1 cellular context compared by ENCODE assay signal in genomic region chr19:55526216-55527196, GRCh38.
TF ChIP-seq lines count a peak whose summit lies in the region.

No MANE protein-coding gene starts in this region.

TF ChIP-seq in HEK293, 187 proteins besides CTCF, POLR2A, EP300 and RAD21 (continued from another document and continues in another):
- TF ChIP-seq PRDM6 (tag by site-specific recombination; IDR thresholded peaks at IDR 0.05), result no peak
- no peak for TF ChIP-seq ZNF239 (tag by site-specific recombination; IDR thresholded peaks at IDR 0.05)
- no peak for TF ChIP-seq ZNF580 (tag by site-specific recombination; IDR thresholded peaks at IDR 0.05)
- no peak for TF ChIP-seq ZNF530 (tag by site-specific recombination; IDR thresholded peaks at IDR 0.05; ENCODE audit: low read depth)
- peak; percentile 53 for TF ChIP-seq ZNF366 (tag by site-specific recombination; conservative IDR thresholded peaks at IDR 0.05)
- TF ChIP-seq ZNF362 (tag by site-specific recombination; IDR thresholded peaks at IDR 0.05), result no peak
- TF ChIP-seq ZNF830 (tag by site-specific recombination; IDR thresholded peaks at IDR 0.05; ENCODE audit: low read depth), result no peak
- no peak for TF ChIP-seq ZNF76 (tag by site-specific recombination; IDR thresholded peaks at IDR 0.05; ENCODE audit: borderline replicate concordance, low read depth)
- TF ChIP-seq ZNF174 (tag by site-specific recombination; IDR thresholded peaks at IDR 0.05), result no peak
- TF ChIP-seq MEIS1 (CRISPR knock-in tag; IDR thresholded peaks at IDR 0.05; ENCODE audit: borderline replicate concordance), result no peak
- TF ChIP-seq ZBTB11 (tag by site-specific recombination; conservative IDR thresholded peaks at IDR 0.05; ENCODE audit: low read depth), result no peak
- no peak for TF ChIP-seq ZNF549 (tag by site-specific recombination; IDR thresholded peaks at IDR 0.05)
- TF ChIP-seq PRDM1 (tag by site-specific recombination; IDR thresholded peaks at IDR 0.05), result no peak
- no peak for TF ChIP-seq ZBTB49 (tag by site-specific recombination; IDR thresholded peaks at IDR 0.05; ENCODE audit: low read depth)
- no peak for TF ChIP-seq ZNF629 (tag by site-specific recombination; IDR thresholded peaks at IDR 0.05)
- TF ChIP-seq YY1 (tag by site-specific recombination; IDR thresholded peaks at IDR 0.05), result no peak
- no peak for TF ChIP-seq ZNF596 (tag by site-specific recombination; IDR thresholded peaks at IDR 0.05)
- TF ChIP-seq ZNF416 (tag by site-specific recombination; IDR thresholded peaks at IDR 0.05), result no peak
- TF ChIP-seq ZNF518A (tag by site-specific recombination; conservative IDR thresholded peaks at IDR 0.05; ENCODE audit: low read depth), result no peak
- peak; percentile 70 for TF ChIP-seq KLF17 (tag by site-specific recombination; IDR thresholded peaks at IDR 0.05)
- TF ChIP-seq ZNF26 (tag by site-specific recombination; IDR thresholded peaks at IDR 0.05), result no peak
- no peak for TF ChIP-seq REPIN1 (tag by site-specific recombination; IDR thresholded peaks at IDR 0.05; ENCODE audit: low read depth)
- no peak for TF ChIP-seq ZNF24 (tag by site-specific recombination; IDR thresholded peaks at IDR 0.05)
- TF ChIP-seq IKZF3 (tag by site-specific recombination; IDR thresholded peaks at IDR 0.05), result no peak
- no peak for TF ChIP-seq ZBTB6 (tag by site-specific recombination; IDR thresholded peaks at IDR 0.05)
- peak; percentile 31 for TF ChIP-seq ZBTB26 (tag by site-specific recombination; optimal IDR thresholded peaks at IDR 0.05)
- no peak for TF ChIP-seq ZNF561 (tag by site-specific recombination; IDR thresholded peaks at IDR 0.05; ENCODE audit: borderline replicate concordance)
- no peak for TF ChIP-seq ZNF354C (tag by site-specific recombination; IDR thresholded peaks at IDR 0.05; ENCODE audit: borderline replicate concordance, low read depth)
- no peak for TF ChIP-seq ZNF157 (tag by site-specific recombination; IDR thresholded peaks at IDR 0.05)
- TF ChIP-seq ZNF704 (tag by site-specific recombination; IDR thresholded peaks at IDR 0.05), result no peak
- TF ChIP-seq PBX3 (CRISPR knock-in tag; IDR thresholded peaks at IDR 0.05), result no peak
